Comparison of ENCODE assay signal across 8 cellular contexts in genomic region chr6:127266892-127267741, GRCh38. TPM values are rescaled to one million over a fixed set of nuclear protein-coding genes. Genes with fewer than 3 reads are reported as not detected.
DNase-seq lines count a peak whose midpoint lies in the region; ATAC-seq, FAIRE-seq and TF ChIP-seq lines count a peak whose summit lies in the region.

No MANE protein-coding gene starts in this region.

- H3K4me1 ChIP-seq in Caco-2 (0 out of 2 replicates have a peak, but pooled peaks cover 6% of the 10 kb centered on the region), neuron (ENCODE audit: insufficient read depth, low read length) (peaks cover 15% of the 10 kb centered on the region), thymus (ENCODE audit: control insufficient read depth, insufficient read depth, low read length) (peaks cover 3% of the 10 kb centered on the region)

- H2AFZ ChIP-seq in neuron (ENCODE audit: low read depth, low read length), result peak overlapping the region; percentile 94

- H3K27ac ChIP-seq in thymus (ENCODE audit: low read depth), result peak overlapping the region; percentile 99

- CTCF ChIA-PET in Caco-2 (lab: Charles Lee), result interaction anchor here (0.6 to 1.8 kb wide), 11 partner anchors 9 to 1442 kb away, joined by 3 to 17 read pairs (median 5); no protein-coding TSS in a partner anchor

- H3K4me3 Mint-ChIP-seq in Caco-2 (ENCODE audit: unreplicated experiment), result peak overlapping the region; percentile 94
- peak overlapping the region; percentile 97 for H3K4me3 Mint-ChIP-seq in activated T-helper 2 cell treated with anti-CD3 and anti-CD28 coated beads, Interferon-gamma antibody, Interleukin-2, Interleukin-4, amounts not matched to agents 10 μg/mL and 5 μg/mL and 100 μg/mL, durations not matched to agents 14 hours and 24 hours and 36 hours (ENCODE audit: low read depth)

- peak overlapping the region; percentile 95 for H3K27ac Mint-ChIP-seq in Caco-2 (ENCODE audit: unreplicated experiment)
- peak overlapping the region; percentile 99 for H3K27ac Mint-ChIP-seq in activated T-helper 2 cell treated with anti-CD3 and anti-CD28 coated beads, Interferon-gamma antibody, Interleukin-2, Interleukin-4, amounts not matched to agents 10 μg/mL and 5 μg/mL and 100 μg/mL, durations not matched to agents 14 hours and 24 hours and 36 hours

- BruUV-seq in Caco-2 (replicated peaks; lab: Mats Ljungman, UMichigan), result no TSS peak

- H3K4me3 ChIP-seq in Caco-2 (ENCODE audit: low read depth, low read length) (peak overlapping the region; percentile 99), fibroblast of the aortic adventitia (ENCODE audit: low read depth, low read length) (peak overlapping the region; percentile 92), neuron (ENCODE audit: low read length) (peak overlapping the region; percentile 96), thymus (ENCODE audit: low read length) (peak overlapping the region; percentile 94)

- peaks cover 9% of the 10 kb centered on the region for H3K36me3 Mint-ChIP-seq in Caco-2 (ENCODE audit: insufficient read depth, unreplicated experiment)
- H3K36me3 Mint-ChIP-seq in activated T-helper 2 cell treated with anti-CD3 and anti-CD28 coated beads, Interferon-gamma antibody, Interleukin-2, Interleukin-4, amounts not matched to agents 10 μg/mL and 5 μg/mL and 100 μg/mL, durations not matched to agents 14 hours and 24 hours and 36 hours (ENCODE audit: low read depth), result peaks cover 10% of the 10 kb centered on the region

- POLR2A ChIA-PET in Caco-2 (lab: Charles Lee), result interaction anchor here (1.0 to 1.4 kb wide), 3 partner anchors 31 to 153 kb away, joined by 3 to 5 read pairs (median 4); no protein-coding TSS in a partner anchor

- H3K27me3 ChIP-seq in Caco-2 (replicated peaks; ENCODE audit: control insufficient read depth, insufficient read depth, low read length), result no peaks in the 10 kb centered on the region
- no peaks in the 10 kb centered on the region for H3K27me3 ChIP-seq in neuron (ENCODE audit: insufficient read depth, low read length)
- peaks cover 2% of the 10 kb centered on the region for H3K27me3 ChIP-seq in thymus (ENCODE audit: control insufficient read depth, insufficient read depth)

- TF ChIP-seq CTCF in Caco-2 (IDR thresholded peaks at IDR 0.05; ENCODE audit: insufficient read depth in 1 of 2, low read depth in 1 of 2, low read length in 1 of 2, severe bottlenecking in 1 of 2, unreplicated experiment in 1 of 2), result no peak
- TF ChIP-seq CTCF in fibroblast of the aortic adventitia (IDR thresholded peaks at IDR 0.05; ENCODE audit: insufficient read depth, low read length), result no peak

- ATAC-seq in GM19438 (IDR thresholded peaks at IDR 0.05; ENCODE audit: low read depth, unreplicated experiment) (peak; percentile 79), HG03558 (IDR thresholded peaks at IDR 0.05; ENCODE audit: extremely low read depth, unreplicated experiment) (peak; percentile 55)

- no peak for FAIRE-seq in RCC 7860 (lab: Jason Lieb, UNC)

- no peaks in the 10 kb centered on the region for H3K27me3 Mint-ChIP-seq in Caco-2 (ENCODE audit: insufficient read depth, unreplicated experiment)
- H3K27me3 Mint-ChIP-seq in activated T-helper 2 cell treated with anti-CD3 and anti-CD28 coated beads, Interferon-gamma antibody, Interleukin-2, Interleukin-4, amounts not matched to agents 10 μg/mL and 5 μg/mL and 100 μg/mL, durations not matched to agents 14 hours and 24 hours and 36 hours (ENCODE audit: low read depth), result peaks cover 14% of the 10 kb centered on the region

- intact Hi-C loops in Caco-2 (cut with micrococcal nuclease; ENCODE audit: unreplicated experiment), result loop anchor here (1.0 to 10.0 kb wide), 5 partner anchors 70 to 1281 kb away; partner anchors contain the start of genes ECHDC1 and TRMT11
- intact Hi-C loops in activated T-helper 2 cell treated with anti-CD3 and anti-CD28 coated beads, Interferon-gamma antibody, Interleukin-2, Interleukin-4, amounts not matched to agents 10 μg/mL and 5 μg/mL and 100 μg/mL, durations not matched to agents 14 hours and 24 hours and 36 hours (cut with micrococcal nuclease), result loop anchor here (1.0 to 5.0 kb wide), 6 partner anchors 24 to 1485 kb away; partner anchors contain the start of gene ECHDC1

- DNase-seq in Caco-2, result peak; percentile 67 to 71
- peak; percentile 16 for DNase-seq in RCC 7860 (ENCODE audit: low spot score)
- peak; percentile 44 for DNase-seq in activated T-helper 2 cell treated with anti-CD3 and anti-CD28 coated beads, Interferon-gamma antibody, Interleukin-2, Interleukin-4, amounts not matched to agents 10 μg/mL and 5 μg/mL and 100 μg/mL, durations not matched to agents 14 hours and 24 hours and 36 hours (ENCODE audit: low spot score)
- peak; percentile 46 for DNase-seq in fibroblast of the aortic adventitia (ENCODE audit: low read depth)

- H3K9me3 ChIP-seq in Caco-2, result no peaks in the 10 kb centered on the region
- no peaks in the 10 kb centered on the region for H3K9me3 ChIP-seq in neuron (ENCODE audit: low read length)
- H3K9me3 ChIP-seq in thymus (ENCODE audit: control insufficient read depth), result no peaks in the 10 kb centered on the region

- peaks cover 9% of the 10 kb centered on the region for H3K4me1 Mint-ChIP-seq in Caco-2 (ENCODE audit: low read depth, unreplicated experiment)
- peaks cover 28% of the 10 kb centered on the region for H3K4me1 Mint-ChIP-seq in activated T-helper 2 cell treated with anti-CD3 and anti-CD28 coated beads, Interferon-gamma antibody, Interleukin-2, Interleukin-4, amounts not matched to agents 10 μg/mL and 5 μg/mL and 100 μg/mL, durations not matched to agents 14 hours and 24 hours and 36 hours (ENCODE audit: low read depth)

- H3K9me3 Mint-ChIP-seq in Caco-2 (ENCODE audit: unreplicated experiment), result no peaks in the 10 kb centered on the region
- no peaks in the 10 kb centered on the region for H3K9me3 Mint-ChIP-seq in activated T-helper 2 cell treated with anti-CD3 and anti-CD28 coated beads, Interferon-gamma antibody, Interleukin-2, Interleukin-4, amounts not matched to agents 10 μg/mL and 5 μg/mL and 100 μg/mL, durations not matched to agents 14 hours and 24 hours and 36 hours

- H3K36me3 ChIP-seq in Caco-2 (ENCODE audit: control insufficient read depth, insufficient read depth, low read length) (no peaks in the 10 kb centered on the region), neuron (ENCODE audit: insufficient read depth, low read length) (no peaks in the 10 kb centered on the region), thymus (ENCODE audit: control insufficient read depth, insufficient read depth) (no peaks in the 10 kb centered on the region)

- WGBS in thymus, result under 1% methylated on average over 67 of the region's 67 CpGs

RNA-seq across cellular contexts. Expression of gene RNF146, which starts 0.5 kb away (rescaled TPM):
- total RNA-seq in Caco-2 (2022) (31.3 and 35.1 TPM in 2 replicates), fibroblast of the aortic adventitia (ENCODE audit: low replicate concordance) (55.6 and 66.2 TPM in 2 replicates)
- total RNA-seq in activated T-helper 2 cell treated with anti-CD3 and anti-CD28 coated beads, Interferon-gamma antibody, Interleukin-2, Interleukin-4, amounts not matched to agents 10 μg/mL and 5 μg/mL and 100 μg/mL, durations not matched to agents 14 hours and 24 hours and 36 hours, result 18.7 and 19.1 TPM in 2 replicates
- 48.4 TPM for polyA plus RNA-seq in thymus

Comparison
In these comparisons a context has a peak if more than half of its experiments do, and no peak if none do; other contexts are left out.
1. Peak in every context shown above with its lines: DNase-seq, ATAC-seq, H3K4me3 ChIP-seq and H3K27ac ChIP-seq.
2. DNase-seq: peak in every context shown above with its lines; median percentile 69 in Caco-2; 46 in fibroblast of the aortic adventitia; 44 in activated T-helper 2 cell treated with anti-CD3 and anti-CD28 coated beads, Interferon-gamma antibody, Interleukin-2, Interleukin-4, amounts not matched to agents 10 μg/mL and 5 μg/mL and 100 μg/mL, durations not matched to agents 14 hours and 24 hours and 36 hours; 16 in RCC 7860.